In genomic region chr4:129093173-129093974, GRCh38 we compare ENCODE assay signal across 8 cellular contexts. TPM values are rescaled to one million over a fixed set of nuclear protein-coding genes. Genes with fewer than 3 reads are reported as not detected.
A peak's percentile ranks its signal among the peaks of the same experiment; 100 is the strongest.
DNase-seq lines count a peak whose midpoint lies in the region; ATAC-seq and FAIRE-seq lines count a peak whose summit lies in the region.

SCLT1 (minus strand) TSS chr4:129093539; CDS start chr4:129093103, 436 bp downstream.

- peak within 1 kb of the TSS in 1 of 2 experiments; percentile 78 for H3K23ac ChIP-seq in mesenchymal stem cell (ENCODE audit: low read length in 2 of 2)

- H3K4me1 ChIP-seq in endocrine pancreas (ENCODE audit: control insufficient read depth, insufficient read depth, low read length): peaks cover 16% of the 10 kb centered on the region
- no peaks in the 10 kb centered on the region for H3K4me1 ChIP-seq in mesenchymal stem cell (ENCODE audit: control insufficient read depth, insufficient read depth, low read depth, low read length)

- H3K36me3 ChIP-seq in endocrine pancreas (ENCODE audit: control insufficient read depth, insufficient read depth, low read length) (no peaks in the 10 kb centered on the region), mesenchymal stem cell (ENCODE audit: control insufficient read depth in 1 of 2, insufficient read depth in 2 of 2, low read depth in 1 of 2, low read length in 2 of 2) (no peaks in the 10 kb centered on the region)

- H2BK5ac ChIP-seq in mesenchymal stem cell (ENCODE audit: low read depth, low read length, poor library complexity, severe bottlenecking): peak within 1 kb of the TSS; percentile 74

- H3K18ac ChIP-seq in mesenchymal stem cell (ENCODE audit: low read depth in 1 of 2, low read length in 2 of 2): peak within 1 kb of the TSS; percentile 84 to 98

- peak; percentile 98 for FAIRE-seq in HTR-8/SVneo (lab: Jason Lieb, UNC)

- no peaks in the 10 kb centered on the region for H3K79me1 ChIP-seq in mesenchymal stem cell (replicated peaks; ENCODE audit: low read length, poor library complexity, severe bottlenecking)

- H3K9me3 ChIP-seq in endocrine pancreas (ENCODE audit: control insufficient read depth, low read length) (no peaks in the 10 kb centered on the region), mesenchymal stem cell (ENCODE audit: control insufficient read depth, low read length) (no peaks in the 10 kb centered on the region)

- no peak within 1 kb of the TSS for H2BK120ac ChIP-seq in mesenchymal stem cell (ENCODE audit: low read depth, low read length)

- H2AK5ac ChIP-seq in mesenchymal stem cell (ENCODE audit: low read length, severe bottlenecking): no peak within 1 kb of the TSS

- no peaks in the 10 kb centered on the region for H3K27me3 ChIP-seq in endocrine pancreas (ENCODE audit: control insufficient read depth, insufficient read depth, low read length)
- no peaks in the 10 kb centered on the region for H3K27me3 ChIP-seq in mesenchymal stem cell (ENCODE audit: control insufficient read depth in 1 of 2, insufficient read depth in 1 of 2, low read length in 2 of 2)

- peak within 1 kb of the TSS in 1 of 2 experiments; percentile 86 for H3K14ac ChIP-seq in mesenchymal stem cell (ENCODE audit: low read length in 2 of 2)

- peak within 1 kb of the TSS; percentile 72 for H4K8ac ChIP-seq in mesenchymal stem cell (ENCODE audit: low read length)

- H3K4me3 ChIP-seq in endocrine pancreas (ENCODE audit: control insufficient read depth, insufficient read depth, low read length) (peak within 1 kb of the TSS; percentile 99), mesenchymal stem cell (ENCODE audit: insufficient read depth in 1 of 2, low read depth in 1 of 2, low read length in 2 of 2) (peak within 1 kb of the TSS; percentile 93 to 97)

- 1% methylated on average over 54 of the region's 60 CpGs for WGBS in mesenchymal stem cell

- peak within 1 kb of the TSS in 1 of 2 experiments; percentile 92 for H2BK12ac ChIP-seq in mesenchymal stem cell (ENCODE audit: low read length in 2 of 2)

- peak within 1 kb of the TSS; percentile 89 for H3K27ac ChIP-seq in mesenchymal stem cell (ENCODE audit: low read length, poor library complexity, severe bottlenecking)

- ATAC-seq in GM21367 (IDR thresholded peaks at IDR 0.05; ENCODE audit: unreplicated experiment): peak; percentile 93

- peak within 1 kb of the TSS; percentile 80 for H3K4me2 ChIP-seq in mesenchymal stem cell (ENCODE audit: low read length, poor library complexity, severe bottlenecking)

- peak within 1 kb of the TSS; percentile 56 for H2BK15ac ChIP-seq in mesenchymal stem cell (ENCODE audit: low read depth, poor library complexity, severe bottlenecking)

- H3K9ac ChIP-seq in endocrine pancreas (ENCODE audit: control insufficient read depth, insufficient read depth, low read length): peak within 1 kb of the TSS; percentile 77
- H3K9ac ChIP-seq in mesenchymal stem cell (ENCODE audit: low read length): peak within 1 kb of the TSS; percentile 97

- no peak within 1 kb of the TSS for H4K91ac ChIP-seq in mesenchymal stem cell (ENCODE audit: low read length)

- peak within 1 kb of the TSS; percentile 100 for H2AFZ ChIP-seq in mesenchymal stem cell (ENCODE audit: low read depth, low read length)

- peak; percentile 97 for DNase-seq in COLO829 (ENCODE audit: low spot score)
- DNase-seq in HTR-8/SVneo (ENCODE audit: insufficient read length, low spot score): peak; percentile 90
- peak; percentile 95 for DNase-seq in NOMO-1 treated with dmso at 0.1 percent for 144 hours (lab: John Stamatoyannopoulos, UW; ENCODE audit: unreplicated experiment)
- peak; percentile 87 to 90 (median 90) for DNase-seq in activated CD8-positive, alpha-beta memory T cell treated with anti-CD3 and anti-CD28 coated beads for 48 hours (ENCODE audit: low read depth in 2 of 3, low spot score in 2 of 3)
- peak; percentile 99 for DNase-seq in mesenchymal stem cell
- DNase-seq in stimulated activated CD8-positive, alpha-beta memory T cell treated with anti-CD3 and anti-CD28 coated beads, Interleukin-12 subunit alpha, Interleukin-12 subunit beta, amount 100 ng/mL, for 4 hours (ENCODE audit: low read depth): peak; percentile 89

- H3K4ac ChIP-seq in mesenchymal stem cell (ENCODE audit: low read depth in 1 of 2, low read length in 2 of 2): peak within 1 kb of the TSS in 1 of 2 experiments; percentile 91

RNA-seq across cellular contexts. Expression of gene SCLT1, which starts in this region (rescaled TPM):
- 6.6 TPM for polyA plus RNA-seq in mesenchymal stem cell (2013, experiment 1 of 2)
- polyA plus RNA-seq in mesenchymal stem cell (2013, experiment 2 of 2): 7.3 TPM

Comparison
In these comparisons a context has a peak if more than half of its experiments do, and no peak if none do; other contexts are left out.
1. Peak in every context shown above with its lines: DNase-seq, ATAC-seq, H3K4me3 ChIP-seq and H3K27ac ChIP-seq.